Comparison of ENCODE assay signal across 6 cellular contexts in genomic region chr17:2054262-2054739, GRCh38. TPM values are rescaled to one million over a fixed set of nuclear protein-coding genes. Genes with fewer than 3 reads are reported as not detected.
DNase-seq lines count a peak whose midpoint lies in the region; ATAC-seq and TF ChIP-seq lines count a peak whose summit lies in the region.

No MANE protein-coding gene starts in this region.

- H3K36me3 Mint-ChIP-seq in natural killer cell = no peaks in the 10 kb centered on the region

- H3K36me3 ChIP-seq in BJ (ENCODE audit: control insufficient read depth, insufficient read depth, low read length) = peaks cover 17% of the 10 kb centered on the region

- TF ChIP-seq RAD21 in Ishikawa (IDR thresholded peaks at IDR 0.05; ENCODE audit: low read depth) = no peak

- TF ChIP-seq EP300 in Ishikawa (IDR thresholded peaks at IDR 0.05; ENCODE audit: borderline replicate concordance) = no peak

- CTCF ChIA-PET in BJ (lab: Yijun Ruan, JAX) = interaction anchor here (0.6 to 9.7 kb wide), 40 partner anchors 10 to 328 kb away, joined by 3 to 310 read pairs (median 8); partner anchors contain the start of genes SMG6, SRR and TSR1

- no peaks in the 10 kb centered on the region for H3K27me3 Mint-ChIP-seq in natural killer cell (ENCODE audit: low read depth in 2 of 2)

- POLR2A ChIA-PET in BJ (lab: Charles Lee) = interaction anchor here (0.6 kb wide), 2 partner anchors 94 to 183 kb away, joined by 3 read pairs; no protein-coding TSS in a partner anchor

- TF ChIP-seq CTCF in BJ (IDR thresholded peaks at IDR 0.05; ENCODE audit: insufficient read depth, low read depth, low read length) (no peak), astrocyte of the cerebellum (IDR thresholded peaks at IDR 0.05; ENCODE audit: low read depth, low read length, missing control alignments) (no peak), natural killer cell (IDR thresholded peaks at IDR 0.05) (no peak)

- DNase-seq in BJ (ENCODE audit: low read depth) (no peak), astrocyte of the cerebellum (ENCODE audit: low read depth) (no peak), natural killer cell (peak; percentile 53)

- H3K4me1 Mint-ChIP-seq in natural killer cell = peaks cover 11 to 26% of the 10 kb centered on the region in 2 donors

- ATAC-seq in natural killer cell (no peak), GM18511 (IDR thresholded peaks at IDR 0.05; ENCODE audit: unreplicated experiment) (no peak), HG03520 (IDR thresholded peaks at IDR 0.05; ENCODE audit: unreplicated experiment) (no peak)

- in situ Hi-C loops in astrocyte of the cerebellum (cut with HindIII; ENCODE audit: low sequenced_read_pairs) = no loop called here

- no peaks in the 10 kb centered on the region for H3K27me3 ChIP-seq in BJ (ENCODE audit: control insufficient read depth, insufficient read depth, low read length)

- peak overlapping the region; percentile 86 for H3K4me3 Mint-ChIP-seq in natural killer cell

- intact Hi-C loops in natural killer cell (cut with micrococcal nuclease) = loop anchor here (1.0 kb wide), 3 partner anchors 190 to 299 kb away; no protein-coding TSS in a partner anchor

- H3K4me3 ChIP-seq in BJ (ENCODE audit: low read depth, low read length) (peak overlapping the region; percentile 79), astrocyte of the cerebellum (ENCODE audit: low read depth, low read length) (peak overlapping the region; percentile 62)

- peak overlapping the region; percentile 54 to 84 for H3K27ac Mint-ChIP-seq in natural killer cell

- no peaks in the 10 kb centered on the region for H3K9me3 Mint-ChIP-seq in natural killer cell

TF ChIP-seq in Ishikawa, 13 proteins besides CTCF, POLR2A, EP300 and RAD21:
- no peak for TF ChIP-seq YY1 (IDR thresholded peaks at IDR 0.05; ENCODE audit: low read depth)
- TF ChIP-seq MAX (IDR thresholded peaks at IDR 0.05) = no peak
- no peak for TF ChIP-seq TEAD4 (IDR thresholded peaks at IDR 0.05)
- no peak for TF ChIP-seq USF1 (IDR thresholded peaks at IDR 0.05)
- no peak for TF ChIP-seq NFIC (IDR thresholded peaks at IDR 0.05)
- no peak for TF ChIP-seq TCF12 (IDR thresholded peaks at IDR 0.05; ENCODE audit: low read depth)
- peak; percentile 13; the same call in 1 of the 2 replicates for TF ChIP-seq EGR1 (IDR thresholded peaks at IDR 0.05)
- no peak for TF ChIP-seq ZBTB7A (IDR thresholded peaks at IDR 0.05; ENCODE audit: low read depth)
- TF ChIP-seq CREB1 (IDR thresholded peaks at IDR 0.05; ENCODE audit: low read depth) = no peak
- TF ChIP-seq CEBPB (IDR thresholded peaks at IDR 0.05) = no peak
- peak; percentile 44; the same call in 1 of the 2 replicates for TF ChIP-seq REST (IDR thresholded peaks at IDR 0.05; ENCODE audit: low read depth)

RNA-seq across cellular contexts. Expression of gene HIC1, which starts 0.6 kb away (rescaled TPM):
- polyA plus RNA-seq in BJ (2011; rRNA removed) = 14.8 and 15.1 TPM in 2 replicates
- polyA minus RNA-seq in BJ (2011; rRNA and poly(A)+ RNA removed) = 10.3 and 11.1 TPM in 2 replicates
- 10 to 100 TPM; 19.2 to 26.4 (median 20.7) TPM for total RNA-seq in natural killer cell

RNA-seq across cellular contexts. Expression of gene OVCA2, which starts 12.5 kb away (rescaled TPM):
- 42.0 and 56.7 TPM in 2 replicates for polyA plus RNA-seq in BJ (2011; rRNA removed)
- 12.0 and 19.1 TPM in 2 replicates for polyA minus RNA-seq in BJ (2011; rRNA and poly(A)+ RNA removed)
- 10 to 100 TPM; 27.9 to 33.8 (median 28.5) TPM for total RNA-seq in natural killer cell

RNA-seq across cellular contexts. Expression of gene DPH1, which starts 24.3 kb away (rescaled TPM):
- 36.1 and 54.6 TPM in 2 replicates for polyA plus RNA-seq in BJ (2011; rRNA removed)
- polyA minus RNA-seq in BJ (2011; rRNA and poly(A)+ RNA removed) = 41.5 and 59.5 TPM in 2 replicates
- 10 to 100 TPM; 60.2 to 65.2 (median 63.2) TPM for total RNA-seq in natural killer cell

RNA-seq across cellular contexts. Expression of gene RTN4RL1, which starts 29.2 kb away (rescaled TPM):
- polyA plus RNA-seq in BJ (2011; rRNA removed) = 0.16 and 0.32 TPM in 2 replicates
- 0.05 TPM in 2 replicates for polyA minus RNA-seq in BJ (2011; rRNA and poly(A)+ RNA removed)
- under 1 TPM in 2 of 3 donors, not detected in 1; 0.15 to 0.23 TPM for total RNA-seq in natural killer cell
